ENCODE assay signal across 1 cellular context in the genomic region with DNA sequence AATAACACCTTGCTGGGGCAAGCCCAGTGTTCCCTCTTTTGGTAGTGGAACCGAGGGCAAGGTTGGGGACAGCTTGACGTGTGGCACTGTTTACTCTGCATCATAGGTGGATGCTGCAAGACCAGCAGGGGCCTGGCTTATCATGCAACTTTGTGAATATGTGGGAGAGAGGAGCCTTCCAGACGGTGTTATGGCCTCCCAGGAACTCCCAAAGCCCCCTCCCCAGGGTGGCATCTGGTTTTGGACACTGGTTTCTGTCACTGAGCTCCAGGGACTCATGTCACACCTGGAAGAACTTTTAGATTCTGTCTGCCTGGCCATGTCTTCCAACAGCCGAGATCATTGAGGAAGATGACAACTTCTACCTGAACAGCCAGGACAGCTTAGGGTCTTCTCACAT.
TF ChIP-seq lines count a peak whose summit lies in the region.

No MANE protein-coding gene starts in this region.

TF ChIP-seq in GM12878, 131 proteins besides CTCF, POLR2A, EP300 and RAD21:
- TF ChIP-seq, protein P1, sequence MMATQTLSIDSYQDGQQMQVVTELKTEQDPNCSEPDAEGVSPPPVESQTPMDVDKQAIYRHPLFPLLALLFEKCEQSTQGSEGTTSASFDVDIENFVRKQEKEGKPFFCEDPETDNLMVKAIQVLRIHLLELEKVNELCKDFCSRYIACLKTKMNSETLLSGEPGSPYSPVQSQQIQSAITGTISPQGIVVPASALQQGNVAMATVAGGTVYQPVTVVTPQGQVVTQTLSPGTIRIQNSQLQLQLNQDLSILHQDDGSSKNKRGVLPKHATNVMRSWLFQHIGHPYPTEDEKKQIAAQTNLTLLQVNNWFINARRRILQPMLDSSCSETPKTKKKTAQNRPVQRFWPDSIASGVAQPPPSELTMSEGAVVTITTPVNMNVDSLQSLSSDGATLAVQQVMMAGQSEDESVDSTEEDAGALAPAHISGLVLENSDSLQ (IDR thresholded peaks at IDR 0.05): no peak
- TF ChIP-seq SUPT20H (IDR thresholded peaks at IDR 0.05; ENCODE audit: borderline replicate concordance, control insufficient read depth, low read depth, low read length): no peak
